9 cellular contexts compared by ENCODE assay signal in the genomic region with DNA sequence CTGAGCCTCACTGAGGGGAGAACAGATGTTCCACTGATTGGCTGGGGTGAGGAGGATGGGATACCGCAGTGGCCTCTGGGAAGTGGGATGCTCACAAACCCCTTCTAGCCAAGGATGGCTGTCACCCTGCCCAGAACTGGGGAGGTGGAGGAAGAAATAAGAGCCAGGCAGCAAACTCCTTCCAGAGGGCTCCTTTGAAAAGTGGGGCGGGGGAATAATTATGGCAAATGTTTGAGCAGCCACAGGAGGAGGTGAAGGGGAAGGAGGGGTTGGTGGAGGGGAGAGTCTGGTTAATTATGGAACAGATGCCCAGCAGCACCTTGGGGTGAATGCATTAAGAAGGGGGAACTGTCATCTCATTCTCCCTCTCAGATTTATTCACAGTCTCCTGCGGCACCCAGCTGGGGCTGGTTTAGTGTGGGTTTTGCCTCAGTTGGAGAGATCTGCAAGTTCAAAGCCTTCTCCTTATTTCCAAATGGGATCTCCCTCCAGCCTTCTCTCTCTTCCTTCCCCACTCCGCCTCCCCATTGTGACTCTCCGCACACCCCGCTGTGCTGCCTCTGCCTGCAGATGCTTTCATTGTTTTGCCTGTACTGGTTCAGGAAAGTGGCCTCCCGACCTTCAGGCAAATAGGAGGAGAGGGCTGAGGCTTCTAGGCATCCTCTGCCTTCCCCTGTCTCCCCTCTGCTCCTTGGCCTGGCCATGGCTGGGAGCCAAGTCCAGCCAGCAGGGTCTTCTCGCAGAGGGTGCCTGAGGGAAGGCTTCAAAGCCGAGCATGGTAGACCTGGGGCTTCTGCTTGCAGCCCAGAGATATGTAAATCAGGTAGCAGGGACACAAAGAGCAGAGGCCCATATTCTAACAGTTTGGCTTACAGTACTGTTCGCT.
DNase-seq lines count a peak whose midpoint lies in the region; ATAC-seq and TF ChIP-seq lines count a peak whose summit lies in the region.
"Had no signal": no experiment of that assay in that cellular context is flagged by ENCODE, and none has a peak within 500 bp of the region (broad histone marks: within the 10 kb centered on the region; RNA-seq: fewer than 3 reads in every experiment).

No MANE protein-coding gene starts in this region.

- TF ChIP-seq CTCF in GM10248 (IDR thresholded peaks at IDR 0.05; ENCODE audit: control extremely low read depth, extremely low read depth, low read depth, missing control alignments) = no peak

- intact Hi-C loops in sciatic nerve (cut with DNase I) = no loop called here

- CTCF ChIA-PET in GM10248 (lab: Yijun Ruan, JAX) = interaction anchor here (1.0 kb wide), 1 partner anchor 13 kb away, joined by 5 read pairs; no protein-coding TSS in a partner anchor

- POLR2A ChIA-PET in GM10248 (lab: Yijun Ruan, JAX) = no interaction called here

- ATAC-seq in GM21360 (IDR thresholded peaks at IDR 0.05; ENCODE audit: unreplicated experiment) (peak; percentile 78), HG03066 (IDR thresholded peaks at IDR 0.05; ENCODE audit: low read depth, unreplicated experiment) (peak; percentile 73), sciatic nerve (no peak)

- DNase-seq in GM10248 (ENCODE audit: extremely low spot score) (peak; percentile 46), NCI-H524 treated with DMSO at 0.1 percent for 48 hours (lab: John Stamatoyannopoulos, UW) (peak; percentile 32), sciatic nerve (ENCODE audit: low spot score) (no peak), activated gamma-delta T cell treated with Interleukin-2 at 50 U/mL for 16 hours (no peak), KG1 (lab: John Stamatoyannopoulos, UW) (no peak), HuH-7.5 (ENCODE audit: low spot score) (no peak)
- DNase-seq: T1000 had no signal

Comparison
In these comparisons a context has a peak if more than half of its experiments do, and no peak if none do; other contexts are left out.
1. DNase-seq: peak in GM10248 (single experiment) and NCI-H524 treated with DMSO at 0.1 percent for 48 hours (single experiment); none in sciatic nerve (single experiment), activated gamma-delta T cell treated with Interleukin-2 at 50 U/mL for 16 hours (single experiment), KG1 (single experiment) and HuH-7.5 (single experiment).